ENCODE assay signal across 15 cellular contexts in genomic region chr7:112986256-112987031, GRCh38.
DNase-seq lines count a peak whose midpoint lies in the region; ATAC-seq and TF ChIP-seq lines count a peak whose summit lies in the region.
"Had no signal": no experiment of that assay in that cellular context is flagged by ENCODE, and none has a peak within 500 bp of the region (broad histone marks: within the 10 kb centered on the region; RNA-seq: fewer than 3 reads in every experiment).

No MANE protein-coding gene starts in this region.

- H3K23ac ChIP-seq in trophoblast cell (ENCODE audit: low read length) = no peak overlapping the region

- WGBS in trophoblast cell (ENCODE audit: extremely low coverage, insufficient coverage, insufficient read length) = no CpG with 5 or more reads among the region's 3 CpGs

- peak; percentile 62 for DNase-seq in GM03348 (ENCODE audit: low spot score)
- DNase-seq in fibroblast of lung (ENCODE audit: low read depth in 2 of 2) = peak; percentile 67 to 80
- peak; percentile 25 to 72 for DNase-seq in trophoblast cell
- DNase-seq in stimulated activated naive CD8-positive, alpha-beta T cell treated with anti-CD3 and anti-CD28 coated beads, Interleukin-15, Interleukin-2, amounts not matched to agents 100 U/mL and 50 U/mL, for 24 hours = no peak
- no peak for DNase-seq in GM13976 (ENCODE audit: low spot score)
- no peak for DNase-seq in stimulated activated CD4-positive, alpha-beta T cell treated with anti-CD3 and anti-CD28 coated beads, Interleukin-12 subunit alpha, Interleukin-12 subunit beta, amount 100 ng/mL, for 4 hours
- no peak for DNase-seq in NCI-H2029 treated with DMSO at 0.1 percent for 48 hours (lab: John Stamatoyannopoulos, UW)
- DNase-seq: activated T-cell treated with anti-CD3 and anti-CD28 coated beads, Interleukin-2, amount 50 U/mL, for 48 hours; body of pancreas; DMS153; esophagus squamous epithelium; NCI-H1930 had no signal

- H3K4me3 ChIP-seq in OCI-LY1 (ENCODE audit: low read depth, low read length, poor library complexity, severe bottlenecking) = no peak overlapping the region
- H3K4me3 ChIP-seq in fibroblast of lung (replicated peaks in 1 of 4; ENCODE audit: control extremely low read depth in 1 of 4, insufficient read depth in 1 of 4, low read depth in 3 of 4, low read length in 4 of 4) = no peak overlapping the region
- no peak overlapping the region for H3K4me3 ChIP-seq in trophoblast cell (ENCODE audit: low read depth, low read length)
- H3K4me3 ChIP-seq: body of pancreas, esophagus squamous epithelium, vagina had no signal

- peak overlapping the region; percentile 49 for H3K27ac ChIP-seq in OCI-LY1 (ENCODE audit: low read depth, low read length, poor library complexity, severe bottlenecking)
- H3K27ac ChIP-seq in fibroblast of lung (ENCODE audit: insufficient read depth, low read length) = peak overlapping the region; percentile 39
- peak overlapping the region; percentile 93 for H3K27ac ChIP-seq in trophoblast cell (ENCODE audit: low read depth, low read length)
- H3K27ac ChIP-seq: body of pancreas, esophagus squamous epithelium, vagina, VCaP had no signal

- no peaks in the 10 kb centered on the region for H3K9me2 ChIP-seq in OCI-LY1 (ENCODE audit: low read depth, low read length)

- H3K9me3 ChIP-seq in OCI-LY1 (ENCODE audit: low read length) (no peaks in the 10 kb centered on the region), fibroblast of lung (ENCODE audit: control insufficient read depth, insufficient read depth, low read depth, low read length) (no peaks in the 10 kb centered on the region), trophoblast cell (ENCODE audit: insufficient read depth, low read depth, low read length) (no peaks in the 10 kb centered on the region)
- H3K9me3 ChIP-seq: body of pancreas, esophagus squamous epithelium, vagina had no signal

- no peaks in the 10 kb centered on the region for H4K20me1 ChIP-seq in OCI-LY1 (ENCODE audit: insufficient read depth, low read length)
- no peaks in the 10 kb centered on the region for H4K20me1 ChIP-seq in fibroblast of lung (ENCODE audit: control insufficient read depth, extremely low read depth, insufficient read depth, low read length)

- peak overlapping the region; percentile 73 for H2BK5ac ChIP-seq in trophoblast cell (ENCODE audit: low read depth, low read length, poor library complexity)

- H3K4ac ChIP-seq in trophoblast cell (ENCODE audit: low read depth, low read length) = no peak overlapping the region

- peak overlapping the region; percentile 58 for H2BK12ac ChIP-seq in trophoblast cell (ENCODE audit: low read length)

- peak overlapping the region; percentile 51 for H2BK120ac ChIP-seq in trophoblast cell (ENCODE audit: insufficient read depth, low read length, poor library complexity)

- peak overlapping the region; percentile 40 for H2AFZ ChIP-seq in OCI-LY1 (ENCODE audit: low read length)
- H2AFZ ChIP-seq in fibroblast of lung (ENCODE audit: low read length) = no peak overlapping the region
- no peak overlapping the region for H2AFZ ChIP-seq in trophoblast cell (ENCODE audit: insufficient read depth, low read length, poor library complexity)

- in situ Hi-C loops in GM13976 (cut with MboI; ENCODE audit: low sequenced_read_pairs, unreplicated experiment) = no loop called here

- H4K91ac ChIP-seq in trophoblast cell (ENCODE audit: low read depth, low read length) = peak overlapping the region; percentile 47

- no peak overlapping the region for H3K14ac ChIP-seq in trophoblast cell (ENCODE audit: low read length)

- H3K79me1 ChIP-seq in trophoblast cell (ENCODE audit: low read length) = peaks cover 5% of the 10 kb centered on the region

- H3F3A ChIP-seq in OCI-LY1 (ENCODE audit: insufficient read depth, low read length) = peaks cover 2% of the 10 kb centered on the region; the same call in 1 of the 2 replicates

- no peak for TF ChIP-seq CTCF in OCI-LY1 (IDR thresholded peaks at IDR 0.05; ENCODE audit: low read length)
- no peak for TF ChIP-seq CTCF in fibroblast of lung (conservative IDR thresholded peaks at IDR 0.05 in 1 of 2, IDR thresholded peaks at IDR 0.05 in 1 of 2; ENCODE audit: low read depth in 1 of 2, low read length in 2 of 2)
- TF ChIP-seq CTCF in GM13976 (IDR thresholded peaks at IDR 0.05; ENCODE audit: borderline replicate concordance, control extremely low read depth, extremely low read depth, insufficient read depth, missing control alignments) = no peak

- no peaks in the 10 kb centered on the region for H3K79me2 ChIP-seq in OCI-LY1 (ENCODE audit: insufficient read depth, low read length)
- no peaks in the 10 kb centered on the region for H3K79me2 ChIP-seq in fibroblast of lung (ENCODE audit: control insufficient read depth, insufficient read depth, low read length)
- no peaks in the 10 kb centered on the region for H3K79me2 ChIP-seq in trophoblast cell (ENCODE audit: control insufficient read depth, insufficient read depth, low read length, poor library complexity)

- peaks cover 57% of the 10 kb centered on the region for H3K4me1 ChIP-seq in OCI-LY1 (ENCODE audit: insufficient read depth, low read length, severe bottlenecking)
- H3K4me1 ChIP-seq in fibroblast of lung (ENCODE audit: control insufficient read depth, extremely low read depth, insufficient read depth, low read length) = peaks cover 7% of the 10 kb centered on the region
- H3K4me1 ChIP-seq in trophoblast cell (ENCODE audit: control insufficient read depth in 1 of 2, insufficient read depth in 2 of 2, low read length in 2 of 2) = peaks cover 0 to 5% of the 10 kb centered on the region in 2 experiments
- H3K4me1 ChIP-seq: body of pancreas, esophagus squamous epithelium, vagina had no signal

- no peak overlapping the region for H4K8ac ChIP-seq in trophoblast cell (ENCODE audit: low read depth, low read length)

- no peak overlapping the region for H2AK5ac ChIP-seq in trophoblast cell (ENCODE audit: low read length)

- no peak overlapping the region for H4K12ac ChIP-seq in trophoblast cell (ENCODE audit: low read depth, low read length)

- H3K4me2 ChIP-seq in OCI-LY1 (ENCODE audit: low read length) = peak overlapping the region; percentile 9; the same call in 1 of the 2 replicates
- H3K4me2 ChIP-seq in fibroblast of lung (ENCODE audit: extremely low read depth, insufficient read depth, low read length) = peak overlapping the region; percentile 59
- peak overlapping the region; percentile 33 for H3K4me2 ChIP-seq in trophoblast cell (ENCODE audit: low read length)

- H3K9ac ChIP-seq in OCI-LY1 (ENCODE audit: low read length) = no peak overlapping the region
- no peak overlapping the region for H3K9ac ChIP-seq in fibroblast of lung (ENCODE audit: insufficient read depth, low read length)
- H3K9ac ChIP-seq in trophoblast cell (ENCODE audit: low read length) = no peak overlapping the region

- no peak for ATAC-seq in stimulated activated naive CD8-positive, alpha-beta T cell treated with anti-CD3 and anti-CD28 coated beads, Interleukin-15, Interleukin-2, amounts not matched to agents 100 U/mL and 50 U/mL, for 24 hours
- ATAC-seq: body of pancreas had no signal

- H3K18ac ChIP-seq in trophoblast cell (ENCODE audit: low read length) = no peak overlapping the region

- H3K27me3 ChIP-seq in OCI-LY1 (ENCODE audit: insufficient read depth, low read length) (no peaks in the 10 kb centered on the region), fibroblast of lung (ENCODE audit: control insufficient read depth, insufficient read depth, low read length) (no peaks in the 10 kb centered on the region), trophoblast cell (ENCODE audit: insufficient read depth, low read length) (no peaks in the 10 kb centered on the region)
- H3K27me3 ChIP-seq: body of pancreas, esophagus squamous epithelium, vagina had no signal

- H3K36me3 ChIP-seq in OCI-LY1 (ENCODE audit: insufficient read depth, low read length) (no peaks in the 10 kb centered on the region), fibroblast of lung (ENCODE audit: control insufficient read depth, insufficient read depth, low read length) (no peaks in the 10 kb centered on the region), trophoblast cell (ENCODE audit: control insufficient read depth in 1 of 2, insufficient read depth in 2 of 2, low read length in 2 of 2) (no peaks in the 10 kb centered on the region)
- H3K36me3 ChIP-seq: esophagus squamous epithelium, vagina had no signal

Comparison
In these comparisons a context has a peak if more than half of its experiments do, and no peak if none do; other contexts are left out.
1. DNase-seq: peak in GM03348 (single experiment), fibroblast of lung (2 of 2) and trophoblast cell (2 of 2); none in stimulated activated naive CD8-positive, alpha-beta T cell treated with anti-CD3 and anti-CD28 coated beads, Interleukin-15, Interleukin-2, amounts not matched to agents 100 U/mL and 50 U/mL, for 24 hours (single experiment), GM13976 (single experiment), stimulated activated CD4-positive, alpha-beta T cell treated with anti-CD3 and anti-CD28 coated beads, Interleukin-12 subunit alpha, Interleukin-12 subunit beta, amount 100 ng/mL, for 4 hours (single experiment) and NCI-H2029 treated with DMSO at 0.1 percent for 48 hours (single experiment).
2. H3K27ac ChIP-seq: peak in every context shown above with its lines; median percentile 93 in trophoblast cell; 49 in OCI-LY1; 39 in fibroblast of lung.
3. H3K4me2 ChIP-seq: peak in every context shown above with its lines; median percentile 59 in fibroblast of lung; 33 in trophoblast cell; 9 in OCI-LY1.